ENCODE assay signal across 8 cellular contexts in the genomic region with DNA sequence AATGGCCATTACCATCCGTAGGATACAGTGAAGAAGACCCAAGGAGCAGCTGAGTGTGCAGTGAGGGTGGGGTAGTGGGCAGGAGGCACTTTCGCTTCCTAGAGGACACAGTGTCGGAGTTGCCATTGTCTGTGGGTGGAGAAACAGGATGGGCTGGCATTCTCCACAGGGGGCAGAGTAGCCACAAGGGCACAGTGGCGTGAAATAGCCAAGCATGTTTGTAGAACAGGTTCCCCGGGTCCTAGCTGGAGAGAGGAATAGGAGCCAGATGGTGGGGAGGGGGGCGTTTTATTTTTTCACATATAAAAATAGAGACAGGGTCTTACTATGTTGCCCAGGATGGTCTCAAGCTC. TPM values are rescaled to one million over a fixed set of nuclear protein-coding genes. Genes with fewer than 3 reads are reported as not detected.
A peak's percentile ranks its signal among the peaks of the same experiment; 100 is the strongest.
DNase-seq lines count a peak whose midpoint lies in the region; ATAC-seq and TF ChIP-seq lines count a peak whose summit lies in the region.
"Had no signal": no experiment of that assay in that cellular context is flagged by ENCODE, and none has a peak within 500 bp of the region (broad histone marks: within the 10 kb centered on the region; RNA-seq: fewer than 3 reads in every experiment).

No MANE protein-coding gene starts in this region.

- H3K9me3 ChIP-seq in CD8-positive, alpha-beta T cell (ENCODE audit: low read length) = no peaks in the 10 kb centered on the region

- intact Hi-C loops in CD8-positive, alpha-beta T cell (cut with DNase I, micrococcal nuclease) = loop anchor here in 1 of 2 experiments (10.0 kb wide), 1 partner anchor 751 kb away; no protein-coding TSS in a partner anchor

- ATAC-seq in CD8-positive, alpha-beta T cell = no peak
- ATAC-seq in effector memory CD8-positive, alpha-beta T cell (replicated peaks) = no peak
- no peak for ATAC-seq in GM18873 (IDR thresholded peaks at IDR 0.05; ENCODE audit: low FRiP score, unreplicated experiment)

- peaks cover 50% of the 10 kb centered on the region for H3K4me1 Mint-ChIP-seq in CD8-positive, alpha-beta T cell (ENCODE audit: low read depth)
- H3K4me1 Mint-ChIP-seq in IgD-negative memory B cell = peaks cover 33 to 55% (median 44%) of the 10 kb centered on the region in 3 donors
- H3K4me1 Mint-ChIP-seq in effector memory CD8-positive, alpha-beta T cell (ENCODE audit: low read depth in 2 of 2) = peaks cover 49 to 50% of the 10 kb centered on the region in 2 donors
- peaks cover 27% of the 10 kb centered on the region for H3K4me1 Mint-ChIP-seq in progenitor cell of endocrine pancreas (ENCODE audit: low read depth)

- no peaks in the 10 kb centered on the region for H3K9me3 Mint-ChIP-seq in CD8-positive, alpha-beta T cell
- H3K9me3 Mint-ChIP-seq in IgD-negative memory B cell (no peaks in the 10 kb centered on the region), progenitor cell of endocrine pancreas (ENCODE audit: low read depth) (no peaks in the 10 kb centered on the region)
- H3K9me3 Mint-ChIP-seq in effector memory CD8-positive, alpha-beta T cell = no peaks in the 10 kb centered on the region

- H3K4me3 ChIP-seq in CD8-positive, alpha-beta T cell (ENCODE audit: low read depth, low read length) = no peak overlapping the region

- CTCF ChIA-PET in CD8-positive, alpha-beta T cell (lab: Charles Lee) = interaction anchor here (1.3 to 7.9 kb wide), 5 partner anchors 24 to 145 kb away, joined by 3 to 56 read pairs (median 5); no protein-coding TSS in a partner anchor

- H3K36me3 ChIP-seq in CD8-positive, alpha-beta T cell (ENCODE audit: insufficient read depth, low read length) = no peaks in the 10 kb centered on the region

- no peaks in the 10 kb centered on the region for H3K27me3 ChIP-seq in CD8-positive, alpha-beta T cell (ENCODE audit: insufficient read depth, low read length)

- no peaks in the 10 kb centered on the region for H3K27me3 Mint-ChIP-seq in CD8-positive, alpha-beta T cell (ENCODE audit: low read depth)
- H3K27me3 Mint-ChIP-seq in IgD-negative memory B cell (no peaks in the 10 kb centered on the region), progenitor cell of endocrine pancreas (peaks cover 5% of the 10 kb centered on the region)
- no peaks in the 10 kb centered on the region for H3K27me3 Mint-ChIP-seq in effector memory CD8-positive, alpha-beta T cell

- POLR2A ChIA-PET in CD8-positive, alpha-beta T cell (lab: Charles Lee) = interaction anchor here (4.9 kb wide), 1 partner anchor 26 kb away, joined by 81 read pairs; no protein-coding TSS in a partner anchor

- peaks cover 29% of the 10 kb centered on the region for H3K4me1 ChIP-seq in CD8-positive, alpha-beta T cell (ENCODE audit: insufficient read depth, low read length)

- H3K4me3 Mint-ChIP-seq in CD8-positive, alpha-beta T cell = no peak overlapping the region
- peak overlapping the region in 3 of 4 donors; percentile 62 to 83 (median 72) for H3K4me3 Mint-ChIP-seq in IgD-negative memory B cell
- peak overlapping the region; percentile 40 to 95 for H3K4me3 Mint-ChIP-seq in effector memory CD8-positive, alpha-beta T cell
- no peak overlapping the region for H3K4me3 Mint-ChIP-seq in progenitor cell of endocrine pancreas (ENCODE audit: low read depth)

- H3K27ac ChIP-seq in CD8-positive, alpha-beta T cell (ENCODE audit: low read depth, low read length) = no peak overlapping the region

- peak overlapping the region; percentile 49 for H3K27ac Mint-ChIP-seq in CD8-positive, alpha-beta T cell
- H3K27ac Mint-ChIP-seq in IgD-negative memory B cell (peak overlapping the region in 2 of 3 donors; percentile 0 to 67), progenitor cell of endocrine pancreas (peak overlapping the region; percentile 71)
- H3K27ac Mint-ChIP-seq in effector memory CD8-positive, alpha-beta T cell = peak overlapping the region; percentile 64 to 79

- TF ChIP-seq CTCF in CD8-positive, alpha-beta T cell (IDR thresholded peaks at IDR 0.05) = no peak
- no peak for TF ChIP-seq CTCF in progenitor cell of endocrine pancreas (IDR thresholded peaks at IDR 0.05; ENCODE audit: unreplicated experiment)

- peaks cover 30% of the 10 kb centered on the region for H3K36me3 Mint-ChIP-seq in CD8-positive, alpha-beta T cell
- peaks cover 4% of the 10 kb centered on the region for H3K36me3 Mint-ChIP-seq in IgD-negative memory B cell
- H3K36me3 Mint-ChIP-seq in effector memory CD8-positive, alpha-beta T cell (ENCODE audit: insufficient read depth) = peaks cover 56% of the 10 kb centered on the region
- H3K36me3 Mint-ChIP-seq in progenitor cell of endocrine pancreas (ENCODE audit: insufficient read depth) = no peaks in the 10 kb centered on the region

- no peak for DNase-seq in CD8-positive, alpha-beta T cell
- no peak for DNase-seq in effector memory CD8-positive, alpha-beta T cell
- DNase-seq in progenitor cell of endocrine pancreas (ENCODE audit: low spot score, unreplicated experiment) = no peak
- no peak for DNase-seq in GF-D8 (lab: John Stamatoyannopoulos, UW)
- no peak for DNase-seq in NOMO-1 (lab: John Stamatoyannopoulos, UW; ENCODE audit: unreplicated experiment in 2 of 2)
- DNase-seq: NCI-H1930 had no signal

RNA-seq across cellular contexts. Expression of a gene that starts 3.5 kb away (rescaled TPM):
- total RNA-seq in CD8-positive, alpha-beta T cell = 10 to 100 TPM; 25.8 to 30.9 TPM
- 7.6 TPM for polyA plus RNA-seq in IgD-negative memory B cell
- 23.8 and 28.1 TPM in 2 replicates for total RNA-seq in progenitor cell of endocrine pancreas

Comparison
In these comparisons a context has a peak if more than half of its experiments do, and no peak if none do; other contexts are left out.
1. H3K4me3 Mint-ChIP-seq: peak in IgD-negative memory B cell (3 of 4) and effector memory CD8-positive, alpha-beta T cell (2 of 2); none in CD8-positive, alpha-beta T cell (single experiment) and progenitor cell of endocrine pancreas (single experiment).
2. Peak in every context shown above with its lines, with median percentiles within 50 percentile points of each other: H3K27ac Mint-ChIP-seq.